Comparison of ENCODE assay signal across 3 cellular contexts in the genomic region with DNA sequence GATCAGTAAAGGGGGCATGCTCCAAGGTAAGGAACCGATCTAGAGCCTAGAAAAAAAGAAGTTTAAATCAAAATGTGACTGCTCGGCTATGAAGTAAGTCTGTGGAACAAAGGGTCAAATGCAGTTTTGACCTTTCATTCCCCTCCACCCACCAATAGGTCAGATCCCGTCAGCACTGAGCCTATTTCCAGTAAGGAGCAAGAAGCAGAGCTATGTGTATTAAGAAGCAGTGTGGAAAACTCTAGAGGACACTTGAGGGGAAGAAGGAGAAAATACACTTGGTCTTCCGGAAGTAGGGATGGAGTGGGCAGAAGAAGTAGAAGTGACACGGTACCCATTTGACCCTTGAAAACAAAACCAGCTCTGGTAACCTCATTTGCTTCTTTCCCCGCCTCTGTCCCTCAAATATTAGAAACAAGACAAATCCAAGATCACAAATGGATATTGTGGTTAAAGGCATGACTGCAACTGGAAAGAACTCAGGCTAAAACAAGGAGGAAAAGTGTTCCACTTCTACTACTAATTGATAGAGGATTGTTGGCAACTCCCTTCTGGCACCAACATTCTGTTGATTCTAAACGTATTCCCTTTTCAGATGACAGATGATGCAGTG.
TF ChIP-seq lines count a peak whose summit lies in the region.

No MANE protein-coding gene starts in this region.

TF ChIP-seq in liver, 16 proteins besides CTCF, POLR2A, EP300 and RAD21 (continued from another document):
- TF ChIP-seq SP1 (IDR thresholded peaks at IDR 0.05) (peak; percentile 12), FOXA2 (IDR thresholded peaks at IDR 0.05) (no peak), NR2F2 (IDR thresholded peaks at IDR 0.05) (peak; percentile 98), RXRA (IDR thresholded peaks at IDR 0.05) (peak in 1 of 2 donors; percentile 32), EGR1 (IDR thresholded peaks at IDR 0.05; ENCODE audit: low read depth in 2 of 2) (no peak), TAF1 (conservative IDR thresholded peaks at IDR 0.05) (no peak)

TF ChIP-seq in HepG2, 621 proteins besides CTCF, POLR2A, EP300 and RAD21:
- TF ChIP-seq, protein P1, sequence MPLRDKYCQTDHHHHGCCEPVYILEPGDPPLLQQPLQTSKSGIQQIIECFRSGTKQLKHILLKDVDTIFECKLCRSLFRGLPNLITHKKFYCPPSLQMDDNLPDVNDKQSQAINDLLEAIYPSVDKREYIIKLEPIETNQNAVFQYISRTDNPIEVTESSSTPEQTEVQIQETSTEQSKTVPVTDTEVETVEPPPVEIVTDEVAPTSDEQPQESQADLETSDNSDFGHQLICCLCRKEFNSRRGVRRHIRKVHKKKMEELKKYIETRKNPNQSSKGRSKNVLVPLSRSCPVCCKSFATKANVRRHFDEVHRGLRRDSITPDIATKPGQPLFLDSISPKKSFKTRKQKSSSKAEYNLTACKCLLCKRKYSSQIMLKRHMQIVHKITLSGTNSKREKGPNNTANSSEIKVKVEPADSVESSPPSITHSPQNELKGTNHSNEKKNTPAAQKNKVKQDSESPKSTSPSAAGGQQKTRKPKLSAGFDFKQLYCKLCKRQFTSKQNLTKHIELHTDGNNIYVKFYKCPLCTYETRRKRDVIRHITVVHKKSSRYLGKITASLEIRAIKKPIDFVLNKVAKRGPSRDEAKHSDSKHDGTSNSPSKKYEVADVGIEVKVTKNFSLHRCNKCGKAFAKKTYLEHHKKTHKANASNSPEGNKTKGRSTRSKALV (CRISPR knock-in tag; IDR thresholded peaks at IDR 0.05): no peak
- TF ChIP-seq ZNF20 (CRISPR knock-in tag; IDR thresholded peaks at IDR 0.05) (no peak), ZNF235 (CRISPR knock-in tag; IDR thresholded peaks at IDR 0.05; ENCODE audit: borderline replicate concordance) (no peak), HHEX (CRISPR knock-in tag; IDR thresholded peaks at IDR 0.05) (no peak)

TF ChIP-seq in SK-N-SH treated with all-trans-retinoic acid at 6 μM for 48 hours, 23 proteins besides CTCF, POLR2A, EP300 and RAD21 (continued from another document):
- TF ChIP-seq, protein P2, sequence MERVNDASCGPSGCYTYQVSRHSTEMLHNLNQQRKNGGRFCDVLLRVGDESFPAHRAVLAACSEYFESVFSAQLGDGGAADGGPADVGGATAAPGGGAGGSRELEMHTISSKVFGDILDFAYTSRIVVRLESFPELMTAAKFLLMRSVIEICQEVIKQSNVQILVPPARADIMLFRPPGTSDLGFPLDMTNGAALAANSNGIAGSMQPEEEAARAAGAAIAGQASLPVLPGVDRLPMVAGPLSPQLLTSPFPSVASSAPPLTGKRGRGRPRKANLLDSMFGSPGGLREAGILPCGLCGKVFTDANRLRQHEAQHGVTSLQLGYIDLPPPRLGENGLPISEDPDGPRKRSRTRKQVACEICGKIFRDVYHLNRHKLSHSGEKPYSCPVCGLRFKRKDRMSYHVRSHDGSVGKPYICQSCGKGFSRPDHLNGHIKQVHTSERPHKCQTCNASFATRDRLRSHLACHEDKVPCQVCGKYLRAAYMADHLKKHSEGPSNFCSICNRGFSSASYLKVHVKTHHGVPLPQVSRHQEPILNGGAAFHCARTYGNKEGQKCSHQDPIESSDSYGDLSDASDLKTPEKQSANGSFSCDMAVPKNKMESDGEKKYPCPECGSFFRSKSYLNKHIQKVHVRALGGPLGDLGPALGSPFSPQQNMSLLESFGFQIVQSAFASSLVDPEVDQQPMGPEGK (CRISPR knock-in tag; IDR thresholded peaks at IDR 0.05; ENCODE audit: borderline replicate concordance): no peak
- TF ChIP-seq TCF4 (CRISPR knock-in tag; IDR thresholded peaks at IDR 0.05; ENCODE audit: borderline replicate concordance): no peak
- TF ChIP-seq, protein P3, sequence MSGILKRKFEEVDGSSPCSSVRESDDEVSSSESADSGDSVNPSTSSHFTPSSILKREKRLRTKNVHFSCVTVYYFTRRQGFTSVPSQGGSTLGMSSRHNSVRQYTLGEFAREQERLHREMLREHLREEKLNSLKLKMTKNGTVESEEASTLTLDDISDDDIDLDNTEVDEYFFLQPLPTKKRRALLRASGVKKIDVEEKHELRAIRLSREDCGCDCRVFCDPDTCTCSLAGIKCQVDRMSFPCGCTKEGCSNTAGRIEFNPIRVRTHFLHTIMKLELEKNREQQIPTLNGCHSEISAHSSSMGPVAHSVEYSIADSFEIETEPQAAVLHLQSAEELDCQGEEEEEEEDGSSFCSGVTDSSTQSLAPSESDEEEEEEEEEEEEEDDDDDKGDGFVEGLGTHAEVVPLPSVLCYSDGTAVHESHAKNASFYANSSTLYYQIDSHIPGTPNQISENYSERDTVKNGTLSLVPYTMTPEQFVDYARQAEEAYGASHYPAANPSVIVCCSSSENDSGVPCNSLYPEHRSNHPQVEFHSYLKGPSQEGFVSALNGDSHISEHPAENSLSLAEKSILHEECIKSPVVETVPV (CRISPR knock-in tag; IDR thresholded peaks at IDR 0.05): no peak
TF ChIP-seq in SK-N-SH treated with all-trans-retinoic acid at 6 μM for 48 hours: peak in this region for 0.
